ENCODE assay signal across 1 cellular context in the genomic region with DNA sequence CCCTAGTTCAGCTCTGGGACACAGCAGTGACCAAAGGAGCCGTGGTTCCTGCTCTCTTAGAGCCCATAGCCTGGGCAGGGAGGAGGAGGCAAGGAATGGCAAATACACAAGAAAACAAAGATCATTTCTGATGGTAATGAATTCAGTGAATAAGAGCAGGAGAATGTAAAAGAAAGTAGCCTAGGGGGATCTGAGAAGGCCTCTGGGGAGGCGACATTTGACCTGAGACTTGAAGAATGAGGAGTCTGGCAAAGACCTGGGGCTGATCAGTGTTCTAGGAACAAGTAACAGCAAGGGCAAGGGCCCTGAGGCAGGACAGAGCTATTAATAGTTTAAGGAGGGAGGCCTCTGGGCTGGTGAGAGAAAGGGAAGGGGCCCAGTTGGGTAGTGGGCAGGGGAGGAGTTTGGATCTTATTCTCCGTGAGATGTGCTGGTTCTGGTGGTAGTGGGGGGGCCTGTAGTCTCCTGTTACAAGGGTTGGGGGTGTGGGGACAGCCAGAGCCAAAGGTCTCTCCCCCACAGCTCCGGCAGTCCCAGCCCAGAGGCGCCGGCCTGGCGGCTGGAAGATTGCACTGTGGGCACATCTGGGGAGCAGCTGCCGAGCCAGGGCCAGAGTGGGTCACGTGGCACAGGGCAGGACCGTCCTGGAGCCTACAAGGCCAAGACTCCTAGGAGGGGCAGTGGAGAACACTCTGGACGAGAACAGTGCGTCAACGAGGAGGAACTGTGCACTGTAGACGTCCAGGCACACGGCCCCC.
TF ChIP-seq lines count a peak whose summit lies in the region.

No MANE protein-coding gene starts in this region.

TF ChIP-seq in K562, 482 proteins besides CTCF, POLR2A, EP300 and RAD21 (continued from another document):
- TF ChIP-seq, protein P1, sequence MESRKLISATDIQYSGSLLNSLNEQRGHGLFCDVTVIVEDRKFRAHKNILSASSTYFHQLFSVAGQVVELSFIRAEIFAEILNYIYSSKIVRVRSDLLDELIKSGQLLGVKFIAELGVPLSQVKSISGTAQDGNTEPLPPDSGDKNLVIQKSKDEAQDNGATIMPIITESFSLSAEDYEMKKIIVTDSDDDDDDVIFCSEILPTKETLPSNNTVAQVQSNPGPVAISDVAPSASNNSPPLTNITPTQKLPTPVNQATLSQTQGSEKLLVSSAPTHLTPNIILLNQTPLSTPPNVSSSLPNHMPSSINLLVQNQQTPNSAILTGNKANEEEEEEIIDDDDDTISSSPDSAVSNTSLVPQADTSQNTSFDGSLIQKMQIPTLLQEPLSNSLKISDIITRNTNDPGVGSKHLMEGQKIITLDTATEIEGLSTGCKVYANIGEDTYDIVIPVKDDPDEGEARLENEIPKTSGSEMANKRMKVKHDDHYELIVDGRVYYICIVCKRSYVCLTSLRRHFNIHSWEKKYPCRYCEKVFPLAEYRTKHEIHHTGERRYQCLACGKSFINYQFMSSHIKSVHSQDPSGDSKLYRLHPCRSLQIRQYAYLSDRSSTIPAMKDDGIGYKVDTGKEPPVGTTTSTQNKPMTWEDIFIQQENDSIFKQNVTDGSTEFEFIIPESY (CRISPR knock-in tag; IDR thresholded peaks at IDR 0.05), result peak; percentile 54; the same call in 1 of the 2 replicates
- TF ChIP-seq GABPB1 (CRISPR knock-in tag; IDR thresholded peaks at IDR 0.05), result no peak
- TF ChIP-seq, protein P2, sequence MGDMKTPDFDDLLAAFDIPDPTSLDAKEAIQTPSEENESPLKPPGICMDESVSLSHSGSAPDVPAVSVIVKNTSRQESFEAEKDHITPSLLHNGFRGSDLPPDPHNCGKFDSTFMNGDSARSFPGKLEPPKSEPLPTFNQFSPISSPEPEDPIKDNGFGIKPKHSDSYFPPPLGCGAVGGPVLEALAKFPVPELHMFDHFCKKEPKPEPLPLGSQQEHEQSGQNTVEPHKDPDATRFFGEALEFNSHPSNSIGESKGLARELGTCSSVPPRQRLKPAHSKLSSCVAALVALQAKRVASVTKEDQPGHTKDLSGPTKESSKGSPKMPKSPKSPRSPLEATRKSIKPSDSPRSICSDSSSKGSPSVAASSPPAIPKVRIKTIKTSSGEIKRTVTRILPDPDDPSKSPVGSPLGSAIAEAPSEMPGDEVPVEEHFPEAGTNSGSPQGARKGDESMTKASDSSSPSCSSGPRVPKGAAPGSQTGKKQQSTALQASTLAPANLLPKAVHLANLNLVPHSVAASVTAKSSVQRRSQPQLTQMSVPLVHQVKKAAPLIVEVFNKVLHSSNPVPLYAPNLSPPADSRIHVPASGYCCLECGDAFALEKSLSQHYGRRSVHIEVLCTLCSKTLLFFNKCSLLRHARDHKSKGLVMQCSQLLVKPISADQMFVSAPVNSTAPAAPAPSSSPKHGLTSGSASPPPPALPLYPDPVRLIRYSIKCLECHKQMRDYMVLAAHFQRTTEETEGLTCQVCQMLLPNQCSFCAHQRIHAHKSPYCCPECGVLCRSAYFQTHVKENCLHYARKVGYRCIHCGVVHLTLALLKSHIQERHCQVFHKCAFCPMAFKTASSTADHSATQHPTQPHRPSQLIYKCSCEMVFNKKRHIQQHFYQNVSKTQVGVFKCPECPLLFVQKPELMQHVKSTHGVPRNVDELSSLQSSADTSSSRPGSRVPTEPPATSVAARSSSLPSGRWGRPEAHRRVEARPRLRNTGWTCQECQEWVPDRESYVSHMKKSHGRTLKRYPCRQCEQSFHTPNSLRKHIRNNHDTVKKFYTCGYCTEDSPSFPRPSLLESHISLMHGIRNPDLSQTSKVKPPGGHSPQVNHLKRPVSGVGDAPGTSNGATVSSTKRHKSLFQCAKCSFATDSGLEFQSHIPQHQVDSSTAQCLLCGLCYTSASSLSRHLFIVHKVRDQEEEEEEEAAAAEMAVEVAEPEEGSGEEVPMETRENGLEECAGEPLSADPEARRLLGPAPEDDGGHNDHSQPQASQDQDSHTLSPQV (IDR thresholded peaks at IDR 0.05), result peak; percentile 75
- TF ChIP-seq, protein P3, sequence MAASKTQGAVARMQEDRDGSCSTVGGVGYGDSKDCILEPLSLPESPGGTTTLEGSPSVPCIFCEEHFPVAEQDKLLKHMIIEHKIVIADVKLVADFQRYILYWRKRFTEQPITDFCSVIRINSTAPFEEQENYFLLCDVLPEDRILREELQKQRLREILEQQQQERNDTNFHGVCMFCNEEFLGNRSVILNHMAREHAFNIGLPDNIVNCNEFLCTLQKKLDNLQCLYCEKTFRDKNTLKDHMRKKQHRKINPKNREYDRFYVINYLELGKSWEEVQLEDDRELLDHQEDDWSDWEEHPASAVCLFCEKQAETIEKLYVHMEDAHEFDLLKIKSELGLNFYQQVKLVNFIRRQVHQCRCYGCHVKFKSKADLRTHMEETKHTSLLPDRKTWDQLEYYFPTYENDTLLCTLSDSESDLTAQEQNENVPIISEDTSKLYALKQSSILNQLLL (CRISPR knock-in tag; IDR thresholded peaks at IDR 0.05; ENCODE audit: borderline replicate concordance), result no peak
- TF ChIP-seq, protein P4, sequence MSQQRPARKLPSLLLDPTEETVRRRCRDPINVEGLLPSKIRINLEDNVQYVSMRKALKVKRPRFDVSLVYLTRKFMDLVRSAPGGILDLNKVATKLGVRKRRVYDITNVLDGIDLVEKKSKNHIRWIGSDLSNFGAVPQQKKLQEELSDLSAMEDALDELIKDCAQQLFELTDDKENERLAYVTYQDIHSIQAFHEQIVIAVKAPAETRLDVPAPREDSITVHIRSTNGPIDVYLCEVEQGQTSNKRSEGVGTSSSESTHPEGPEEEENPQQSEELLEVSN (IDR thresholded peaks at IDR 0.05; ENCODE audit: borderline replicate concordance in 1 of 2, extremely low read depth in 1 of 2, insufficient read depth in 1 of 2, insufficient read length in 1 of 2, low read depth in 1 of 2, low read length in 1 of 2, poor library complexity in 1 of 2, severe bottlenecking in 1 of 2), result no peak
- no peak for TF ChIP-seq LARP7 (IDR thresholded peaks at IDR 0.05)
- TF ChIP-seq TAF1 (IDR thresholded peaks at IDR 0.05; ENCODE audit: control insufficient read depth, extremely low read depth, insufficient read depth, low read length, severe bottlenecking), result no peak
- TF ChIP-seq, protein P5, sequence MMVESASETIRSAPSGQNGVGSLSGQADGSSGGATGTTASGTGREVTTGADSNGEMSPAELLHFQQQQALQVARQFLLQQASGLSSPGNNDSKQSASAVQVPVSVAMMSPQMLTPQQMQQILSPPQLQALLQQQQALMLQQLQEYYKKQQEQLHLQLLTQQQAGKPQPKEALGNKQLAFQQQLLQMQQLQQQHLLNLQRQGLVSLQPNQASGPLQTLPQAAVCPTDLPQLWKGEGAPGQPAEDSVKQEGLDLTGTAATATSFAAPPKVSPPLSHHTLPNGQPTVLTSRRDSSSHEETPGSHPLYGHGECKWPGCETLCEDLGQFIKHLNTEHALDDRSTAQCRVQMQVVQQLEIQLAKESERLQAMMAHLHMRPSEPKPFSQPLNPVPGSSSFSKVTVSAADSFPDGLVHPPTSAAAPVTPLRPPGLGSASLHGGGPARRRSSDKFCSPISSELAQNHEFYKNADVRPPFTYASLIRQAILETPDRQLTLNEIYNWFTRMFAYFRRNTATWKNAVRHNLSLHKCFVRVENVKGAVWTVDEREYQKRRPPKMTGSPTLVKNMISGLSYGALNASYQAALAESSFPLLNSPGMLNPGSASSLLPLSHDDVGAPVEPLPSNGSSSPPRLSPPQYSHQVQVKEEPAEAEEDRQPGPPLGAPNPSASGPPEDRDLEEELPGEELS (CRISPR knock-in tag; IDR thresholded peaks at IDR 0.05; ENCODE audit: borderline replicate concordance), result no peak
- TF ChIP-seq, protein P6, sequence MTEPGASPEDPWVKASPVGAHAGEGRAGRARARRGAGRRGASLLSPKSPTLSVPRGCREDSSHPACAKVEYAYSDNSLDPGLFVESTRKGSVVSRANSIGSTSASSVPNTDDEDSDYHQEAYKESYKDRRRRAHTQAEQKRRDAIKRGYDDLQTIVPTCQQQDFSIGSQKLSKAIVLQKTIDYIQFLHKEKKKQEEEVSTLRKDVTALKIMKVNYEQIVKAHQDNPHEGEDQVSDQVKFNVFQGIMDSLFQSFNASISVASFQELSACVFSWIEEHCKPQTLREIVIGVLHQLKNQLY (CRISPR knock-in tag; conservative IDR thresholded peaks at IDR 0.05), result no peak
- TF ChIP-seq SRSF9 (IDR thresholded peaks at IDR 0.05; ENCODE audit: borderline replicate concordance, low read depth, low read length), result no peak
- TF ChIP-seq ZC3H11A (IDR thresholded peaks at IDR 0.05; ENCODE audit: low read depth, low read length), result no peak
- TF ChIP-seq, protein P7, sequence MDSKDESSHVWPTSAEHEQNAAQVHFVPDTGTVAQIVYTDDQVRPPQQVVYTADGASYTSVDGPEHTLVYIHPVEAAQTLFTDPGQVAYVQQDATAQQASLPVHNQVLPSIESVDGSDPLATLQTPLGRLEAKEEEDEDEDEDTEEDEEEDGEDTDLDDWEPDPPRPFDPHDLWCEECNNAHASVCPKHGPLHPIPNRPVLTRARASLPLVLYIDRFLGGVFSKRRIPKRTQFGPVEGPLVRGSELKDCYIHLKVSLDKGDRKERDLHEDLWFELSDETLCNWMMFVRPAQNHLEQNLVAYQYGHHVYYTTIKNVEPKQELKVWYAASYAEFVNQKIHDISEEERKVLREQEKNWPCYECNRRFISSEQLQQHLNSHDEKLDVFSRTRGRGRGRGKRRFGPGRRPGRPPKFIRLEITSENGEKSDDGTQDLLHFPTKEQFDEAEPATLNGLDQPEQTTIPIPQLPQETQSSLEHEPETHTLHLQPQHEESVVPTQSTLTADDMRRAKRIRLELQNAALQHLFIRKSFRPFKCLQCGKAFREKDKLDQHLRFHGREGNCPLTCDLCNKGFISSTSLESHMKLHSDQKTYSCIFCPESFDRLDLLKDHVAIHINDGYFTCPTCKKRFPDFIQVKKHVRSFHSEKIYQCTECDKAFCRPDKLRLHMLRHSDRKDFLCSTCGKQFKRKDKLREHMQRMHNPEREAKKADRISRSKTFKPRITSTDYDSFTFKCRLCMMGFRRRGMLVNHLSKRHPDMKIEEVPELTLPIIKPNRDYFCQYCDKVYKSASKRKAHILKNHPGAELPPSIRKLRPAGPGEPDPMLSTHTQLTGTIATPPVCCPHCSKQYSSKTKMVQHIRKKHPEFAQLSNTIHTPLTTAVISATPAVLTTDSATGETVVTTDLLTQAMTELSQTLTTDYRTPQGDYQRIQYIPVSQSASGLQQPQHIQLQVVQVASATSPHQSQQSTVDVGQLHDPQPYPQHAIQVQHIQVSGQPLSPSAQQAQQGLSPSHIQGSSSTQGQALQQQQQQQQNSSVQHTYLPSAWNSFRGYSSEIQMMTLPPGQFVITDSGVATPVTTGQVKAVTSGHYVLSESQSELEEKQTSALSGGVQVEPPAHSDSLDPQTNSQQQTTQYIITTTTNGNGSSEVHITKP (IDR thresholded peaks at IDR 0.05; ENCODE audit: partially characterized antibody), result peak; percentile 95
- peak; percentile 56; the same call in 1 of the 2 replicates for TF ChIP-seq ADNP (tag; IDR thresholded peaks at IDR 0.05)
- TF ChIP-seq PTBP1 (IDR thresholded peaks at IDR 0.05; ENCODE audit: low read depth, low read length), result peak; percentile 88; the same call in 1 of the 2 replicates
- TF ChIP-seq MYC (IDR thresholded peaks at IDR 0.05; ENCODE audit: low read depth, low read length), result no peak
- TF ChIP-seq MYC (CRISPR knock-in tag; IDR thresholded peaks at IDR 0.05; ENCODE audit: borderline replicate concordance, low read depth), result no peak
- peak; percentile 84 for TF ChIP-seq MEF2A (IDR thresholded peaks at IDR 0.05; ENCODE audit: control insufficient read depth, low read depth, low read length)
- TF ChIP-seq MEF2D (tag; conservative IDR thresholded peaks at IDR 0.05; ENCODE audit: low read depth), result peak; percentile 84
- no peak for TF ChIP-seq PHF20 (IDR thresholded peaks at IDR 0.05; ENCODE audit: partially characterized antibody)
- TF ChIP-seq ZBTB1 (CRISPR knock-in tag; IDR thresholded peaks at IDR 0.05; ENCODE audit: borderline replicate concordance, low read depth), result 0 out of 2 replicates have a peak, but pooled peaks have one; percentile 24
- no peak for TF ChIP-seq RFX1 (IDR thresholded peaks at IDR 0.05)
- TF ChIP-seq TCF3 (CRISPR knock-in tag; IDR thresholded peaks at IDR 0.05), result no peak
- TF ChIP-seq HDAC1 (IDR thresholded peaks at IDR 0.05), result peak; percentile 6 to 55; a peak in 2 of 4 replicates
- TF ChIP-seq, protein P8, sequence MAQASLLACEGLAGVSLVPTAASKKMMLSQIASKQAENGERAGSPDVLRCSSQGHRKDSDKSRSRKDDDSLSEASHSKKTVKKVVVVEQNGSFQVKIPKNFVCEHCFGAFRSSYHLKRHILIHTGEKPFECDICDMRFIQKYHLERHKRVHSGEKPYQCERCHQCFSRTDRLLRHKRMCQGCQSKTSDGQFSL (CRISPR knock-in tag; IDR thresholded peaks at IDR 0.05), result no peak
- TF ChIP-seq, protein P8 (tag; IDR thresholded peaks at IDR 0.05), result peak in 1 of 2 experiments; percentile 40; a peak in 1 of 4 replicates
- TF ChIP-seq ZNF764 (CRISPR knock-in tag; IDR thresholded peaks at IDR 0.05; ENCODE audit: low read depth), result no peak
